Comparison of ENCODE assay signal across 9 cellular contexts in the genomic region with DNA sequence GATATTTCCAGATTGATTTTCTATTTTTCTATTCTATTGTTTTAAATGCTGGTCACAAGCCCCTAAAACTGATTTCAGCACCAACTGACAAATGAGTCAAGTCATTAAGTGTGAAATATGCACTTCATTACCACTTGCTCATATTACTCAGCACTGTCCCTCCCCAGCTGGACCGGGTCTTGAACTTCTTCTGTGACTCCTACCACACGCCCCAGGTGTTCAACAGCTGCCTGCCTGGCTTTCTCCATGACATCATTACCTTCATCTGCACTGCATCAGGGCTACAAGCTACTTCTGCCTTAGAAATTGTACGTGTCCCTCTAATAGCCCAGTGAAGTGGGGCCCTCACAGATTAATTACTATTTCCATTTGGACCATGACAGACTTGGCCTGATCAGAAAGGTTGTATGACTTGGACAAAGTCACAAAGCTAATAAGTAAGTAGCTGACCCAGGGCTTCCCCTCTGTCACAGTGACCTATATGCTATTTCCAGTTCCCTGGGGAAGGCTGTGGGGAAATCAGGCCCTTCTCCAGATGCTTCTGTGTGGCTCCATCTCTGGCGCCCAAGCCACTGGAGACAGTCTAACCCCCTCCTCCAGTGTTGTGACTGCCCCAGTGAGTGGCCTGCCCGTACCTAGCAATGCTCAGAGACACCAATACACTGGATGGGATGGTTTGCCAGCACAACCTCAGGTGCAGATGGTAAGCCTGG. TPM values are rescaled to one million over a fixed set of nuclear protein-coding genes. Genes with fewer than 3 reads are reported as not detected.
A peak's percentile ranks its signal among the peaks of the same experiment; 100 is the strongest.
DNase-seq lines count a peak whose midpoint lies in the region; ATAC-seq and TF ChIP-seq lines count a peak whose summit lies in the region.
"Had no signal": no experiment of that assay in that cellular context is flagged by ENCODE, and none has a peak within 500 bp of the region (broad histone marks: within the 10 kb centered on the region; RNA-seq: fewer than 3 reads in every experiment).

No MANE protein-coding gene starts in this region.

- intact Hi-C loops in natural killer cell (cut with micrococcal nuclease) = loop anchor here (5.0 kb wide), 1 partner anchor 44 kb away; no protein-coding TSS in a partner anchor

- peaks cover 24% of the 10 kb centered on the region for H3K36me3 Mint-ChIP-seq in activated T-helper 17 cell treated with anti-CD3 and anti-CD28 coated beads, Interleukin-2, amount 50 U/mL, for 72 hours (ENCODE audit: low read depth)
- H3K36me3 Mint-ChIP-seq in natural killer cell = no peaks in the 10 kb centered on the region

- peak overlapping the region; percentile 80 for H3K4me3 Mint-ChIP-seq in activated T-helper 17 cell treated with anti-CD3 and anti-CD28 coated beads, Interleukin-2, amount 50 U/mL, for 72 hours
- peak overlapping the region; percentile 65 for H3K4me3 Mint-ChIP-seq in natural killer cell

- DNase-seq in ELR (ENCODE audit: low read depth) (peak; percentile 18), natural killer cell (no peak), T-helper 9 cell (no peak), SW 1271 (lab: John Stamatoyannopoulos, UW) (no peak), HUDEP-2 (lab: John Stamatoyannopoulos, UW; ENCODE audit: unreplicated experiment in 76 of 76) (no peak), NCI-H524 (lab: John Stamatoyannopoulos, UW) (no peak)
- DNase-seq: NCI-H2107 had no signal

- peak overlapping the region; percentile 92 for H3K27ac Mint-ChIP-seq in activated T-helper 17 cell treated with anti-CD3 and anti-CD28 coated beads, Interleukin-2, amount 50 U/mL, for 72 hours
- peak overlapping the region; percentile 87 to 95 for H3K27ac Mint-ChIP-seq in natural killer cell

- H3K27me3 Mint-ChIP-seq in activated T-helper 17 cell treated with anti-CD3 and anti-CD28 coated beads, Interleukin-2, amount 50 U/mL, for 72 hours = no peaks in the 10 kb centered on the region
- no peaks in the 10 kb centered on the region for H3K27me3 Mint-ChIP-seq in natural killer cell (ENCODE audit: low read depth in 2 of 2)

- H3K4me1 Mint-ChIP-seq in activated T-helper 17 cell treated with anti-CD3 and anti-CD28 coated beads, Interleukin-2, amount 50 U/mL, for 72 hours = peaks cover 89% of the 10 kb centered on the region
- peaks cover 87 to 98% of the 10 kb centered on the region in 2 donors for H3K4me1 Mint-ChIP-seq in natural killer cell

- H3K9me3 Mint-ChIP-seq in activated T-helper 17 cell treated with anti-CD3 and anti-CD28 coated beads, Interleukin-2, amount 50 U/mL, for 72 hours = no peaks in the 10 kb centered on the region
- no peaks in the 10 kb centered on the region for H3K9me3 Mint-ChIP-seq in natural killer cell

- no peak for TF ChIP-seq CTCF in natural killer cell (IDR thresholded peaks at IDR 0.05)

- ATAC-seq in HG02610 (IDR thresholded peaks at IDR 0.05; ENCODE audit: unreplicated experiment) = peak; percentile 51
- ATAC-seq in activated T-helper 17 cell treated with anti-CD3 and anti-CD28 coated beads, Interleukin-2, amount 50 U/mL, for 72 hours (replicated peaks) = peak; percentile 21
- no peak for ATAC-seq in natural killer cell

RNA-seq across cellular contexts. Expression of a gene that starts 18.1 kb away (rescaled TPM):
- 10 to 100 TPM; 26.9 to 41.2 TPM for total RNA-seq in activated T-helper 17 cell treated with anti-CD3 and anti-CD28 coated beads, Interleukin-2, amount 50 U/mL, for 72 hours
- total RNA-seq in natural killer cell = 10 to 100 TPM; 38.9 to 48.0 (median 47.9) TPM

RNA-seq across cellular contexts. Expression of a gene that starts 19.4 kb away (rescaled TPM):
- 1 to 10 TPM; 4.6 to 4.8 TPM for total RNA-seq in activated T-helper 17 cell treated with anti-CD3 and anti-CD28 coated beads, Interleukin-2, amount 50 U/mL, for 72 hours
- 10 to 100 TPM in 1 of 3 donors, 1 to 10 TPM in 2; 7.0 to 11.9 (median 8.8) TPM for total RNA-seq in natural killer cell

RNA-seq across cellular contexts. Expression of a gene that starts 42.0 kb away (rescaled TPM):
- 10 to 100 TPM; 41.1 to 88.6 TPM for total RNA-seq in activated T-helper 17 cell treated with anti-CD3 and anti-CD28 coated beads, Interleukin-2, amount 50 U/mL, for 72 hours
- 100 to 1,000 TPM in 1 of 3 donors, 10 to 100 TPM in 2; 17.4 to 142 (median 18.1) TPM for total RNA-seq in natural killer cell

RNA-seq across cellular contexts. Expression of a gene that starts 48.0 kb away (rescaled TPM):
- 100 to 1,000 TPM; 275 to 294 TPM for total RNA-seq in activated T-helper 17 cell treated with anti-CD3 and anti-CD28 coated beads, Interleukin-2, amount 50 U/mL, for 72 hours
- total RNA-seq in natural killer cell = 100 to 1,000 TPM; 309 to 340 (median 319) TPM

RNA-seq across cellular contexts. Expression of a gene that starts 48.1 kb away (rescaled TPM):
- 1 to 10 TPM in 1 of 2 donors, under 1 TPM in 1; 0.50 to 2.5 TPM for total RNA-seq in activated T-helper 17 cell treated with anti-CD3 and anti-CD28 coated beads, Interleukin-2, amount 50 U/mL, for 72 hours
- 1 to 10 TPM; 7.7 to 9.7 (median 8.4) TPM for total RNA-seq in natural killer cell

Comparison
In these comparisons a context has a peak if more than half of its experiments do, and no peak if none do; other contexts are left out.
1. ATAC-seq: peak in HG02610 (single experiment) and activated T-helper 17 cell treated with anti-CD3 and anti-CD28 coated beads, Interleukin-2, amount 50 U/mL, for 72 hours (single experiment); none in natural killer cell (0 of 3).